In genomic region chr2:73176881-73177644, GRCh38 we compare ENCODE assay signal across 9 cellular contexts. TPM values are rescaled to one million over a fixed set of nuclear protein-coding genes. Genes with fewer than 3 reads are reported as not detected.
DNase-seq lines count a peak whose midpoint lies in the region; ATAC-seq, FAIRE-seq and TF ChIP-seq lines count a peak whose summit lies in the region.
"Had no signal": no experiment of that assay in that cellular context is flagged by ENCODE, and none has a peak within 500 bp of the region (broad histone marks: within the 10 kb centered on the region; RNA-seq: fewer than 3 reads in every experiment).

No MANE protein-coding gene starts in this region.

- intact Hi-C loops in activated CD4-positive, alpha-beta T cell treated with anti-CD3 and anti-CD28 coated beads, Interleukin-2, amount 10 ng/mL, durations not matched to agents 24 days and 14 days (cut with micrococcal nuclease) = loop anchor here (1.0 to 5.0 kb wide), 6 partner anchors 35 to 285 kb away; partner anchors contain the start of gene SFXN5
- intact Hi-C loops in HepG2 (cut with micrococcal nuclease; ENCODE audit: unreplicated experiment) = loop anchor here (1.0 to 5.0 kb wide), 5 partner anchors 35 to 261 kb away; no protein-coding TSS in a partner anchor

- peak overlapping the region; percentile 43 for H3K27ac Mint-ChIP-seq in activated CD4-positive, alpha-beta T cell treated with anti-CD3 and anti-CD28 coated beads, Interleukin-2, amount 10 ng/mL, durations not matched to agents 24 days and 14 days

- no TSS peak for BruUV-seq in HepG2 (replicated peaks; lab: Mats Ljungman, UMichigan)

- in situ Hi-C loops in HepG2 (cut with HindIII; ENCODE audit: extremely low pct_ligation_motif_present, low pct_unique_long_range_greater_than_20kb) = loop anchor here (5.0 kb wide), 2 partner anchors 35 to 285 kb away; partner anchors contain the start of gene SMYD5

- peaks cover 64% of the 10 kb centered on the region for H3K27me3 Mint-ChIP-seq in activated CD4-positive, alpha-beta T cell treated with anti-CD3 and anti-CD28 coated beads, Interleukin-2, amount 10 ng/mL, durations not matched to agents 24 days and 14 days

- peak overlapping the region; percentile 9; the same call in 1 of the 2 replicates for H3K9ac ChIP-seq in HepG2 (ENCODE audit: insufficient read depth, low read depth, low read length)

- H3K36me3 ChIP-seq in BJ (ENCODE audit: control insufficient read depth, insufficient read depth, low read length) (no peaks in the 10 kb centered on the region), HepG2 (replicated peaks in 1 of 2; ENCODE audit: control insufficient read depth in 1 of 2, insufficient read depth in 2 of 2, low read length in 2 of 2) (no peaks in the 10 kb centered on the region)

- peak; percentile 99 for TF ChIP-seq RAD21 in HepG2 (CRISPR knock-in tag; IDR thresholded peaks at IDR 0.05)

- H3K9me3 ChIP-seq in HepG2 (ENCODE audit: low read length) = no peaks in the 10 kb centered on the region

- H3K79me2 ChIP-seq in HepG2 (ENCODE audit: insufficient read depth, low read length) = no peaks in the 10 kb centered on the region

- CTCF ChIA-PET in BJ (lab: Yijun Ruan, JAX) (interaction anchor here (0.6 to 8.5 kb wide), 58 partner anchors 8 to 1717 kb away, joined by 3 to 144 read pairs (median 5); partner anchors contain the start of genes CCT7, NOTO, SFXN5 and SPR), HepG2 (lab: Yijun Ruan, JAX; ENCODE audit: low intra/inter-chr PET ratio, low total read pairs) (interaction anchor here (0.7 to 4.0 kb wide), 12 partner anchors 14 to 289 kb away, joined by 3 to 74 read pairs (median 6); partner anchors contain the start of genes SMYD5 and SPR)

- H2AFZ ChIP-seq in HepG2 (ENCODE audit: low read length) = no peak overlapping the region

- TF ChIP-seq EP300 in HepG2 (IDR thresholded peaks at IDR 0.05; ENCODE audit: low read depth in 2 of 2, low read length in 2 of 2) (peak in 1 of 2 experiments; percentile 11; a peak in 1 of 4 replicates), HepG2 (CRISPR knock-in tag; IDR thresholded peaks at IDR 0.05; ENCODE audit: borderline replicate concordance) (no peak; the same call in 1 of the 2 replicates)

- TF ChIP-seq POLR2A in HepG2 (IDR thresholded peaks at IDR 0.05; ENCODE audit: insufficient read depth in 1 of 2, low read depth in 2 of 2, low read length in 2 of 2) = no peak

- no peaks in the 10 kb centered on the region for H3K9me3 Mint-ChIP-seq in activated CD4-positive, alpha-beta T cell treated with anti-CD3 and anti-CD28 coated beads, Interleukin-2, amount 10 ng/mL, durations not matched to agents 24 days and 14 days

- H3K4me2 ChIP-seq in HepG2 (ENCODE audit: low read depth, low read length) = peak overlapping the region; percentile 86

- H3K4me1 ChIP-seq in HepG2 (ENCODE audit: insufficient read depth, low read length) = peaks cover 48% of the 10 kb centered on the region

- WGBS in HepG2 (ENCODE audit: low lambda C conversion rate) = 3% methylated on average over 53 of the region's 56 CpGs

- TF ChIP-seq CTCF in BJ (IDR thresholded peaks at IDR 0.05; ENCODE audit: insufficient read depth, low read depth, low read length) (peak; percentile 99), coronary artery (IDR thresholded peaks at IDR 0.05) (peak; percentile 99), HepG2 (CRISPR knock-in tag; IDR thresholded peaks at IDR 0.05) (peak; percentile 100)

- H3K27ac ChIP-seq in coronary artery = peak overlapping the region; percentile 64 to 83
- no peak overlapping the region for H3K27ac ChIP-seq in HepG2 (ENCODE audit: extremely low read length, insufficient read depth, low read length)

- POLR2A ChIA-PET in BJ (lab: Charles Lee) = interaction anchor here (0.5 to 1.3 kb wide), 3 partner anchors 56 to 1239 kb away, joined by 3 to 4 read pairs (median 3); partner anchors contain the start of gene PRADC1
- POLR2A ChIA-PET in HepG2 (lab: Yijun Ruan, JAX) = interaction anchor here (0.5 to 2.6 kb wide), 11 partner anchors 11 to 1324 kb away, joined by 3 to 43 read pairs (median 6); partner anchors contain the start of genes CCT7, PRADC1, SFXN5 and SMYD5

- H3K4me1 Mint-ChIP-seq in activated CD4-positive, alpha-beta T cell treated with anti-CD3 and anti-CD28 coated beads, Interleukin-2, amount 10 ng/mL, durations not matched to agents 24 days and 14 days = peaks cover 22% of the 10 kb centered on the region

- ATAC-seq in HG03432 (IDR thresholded peaks at IDR 0.05; ENCODE audit: unreplicated experiment) (peak; percentile 90), HepG2 (peak; percentile 81)

- H3K36me3 Mint-ChIP-seq in activated CD4-positive, alpha-beta T cell treated with anti-CD3 and anti-CD28 coated beads, Interleukin-2, amount 10 ng/mL, durations not matched to agents 24 days and 14 days (ENCODE audit: low read depth) = no peaks in the 10 kb centered on the region

- peak overlapping the region; percentile 88 for H3K4me3 Mint-ChIP-seq in activated CD4-positive, alpha-beta T cell treated with anti-CD3 and anti-CD28 coated beads, Interleukin-2, amount 10 ng/mL, durations not matched to agents 24 days and 14 days

- H4K20me1 ChIP-seq in HepG2 (ENCODE audit: insufficient read depth, low read length) = no peaks in the 10 kb centered on the region

- H3K4me3 ChIP-seq in BJ (ENCODE audit: low read depth, low read length) = peak overlapping the region; percentile 78
- H3K4me3 ChIP-seq in coronary artery = peak overlapping the region; percentile 72
- H3K4me3 ChIP-seq in HepG2 (replicated peaks in 1 of 3; ENCODE audit: insufficient read depth in 1 of 3, low read depth in 2 of 3, low read length in 3 of 3) = peak overlapping the region; percentile 57 to 77 (median 59)

- DNase-seq in BJ (ENCODE audit: low read depth) = no peak
- peak; percentile 91 for DNase-seq in GM19239 (ENCODE audit: insufficient read length, low spot score)
- peak; percentile 76 for DNase-seq in NCI-H510A (lab: John Stamatoyannopoulos, UW)
- DNase-seq in activated CD4-positive, alpha-beta T cell treated with anti-CD3 and anti-CD28 coated beads, Interleukin-2, amount 10 ng/mL, durations not matched to agents 24 days and 14 days = peak; percentile 96
- peak; percentile 87 for DNase-seq in coronary artery (ENCODE audit: low spot score)
- DNase-seq in HepG2 (ENCODE audit: low spot score) = peak; percentile 78
- peak; percentile 85 for DNase-seq in stimulated activated CD4-positive, alpha-beta T cell treated with anti-CD3 and anti-CD28 coated beads, Interleukin-2, amount 100 ng/mL, for 4 hours (ENCODE audit: low read depth)

- H3K27me3 ChIP-seq in BJ (ENCODE audit: control insufficient read depth, insufficient read depth, low read length) (peaks cover 12% of the 10 kb centered on the region), HepG2 (ENCODE audit: control insufficient read depth in 1 of 2, insufficient read depth in 2 of 2, low read length in 2 of 2) (peaks cover 7 to 61% of the 10 kb centered on the region in 2 experiments; a peak in 4 of 5 replicates)

- FAIRE-seq in GM19239 (lab: Jason Lieb, UNC) = peak; percentile 14
- no peak for FAIRE-seq in HepG2 (lab: Jason Lieb, UNC)

RNA-seq across cellular contexts. Expression of gene NOTO, which starts 25.3 kb away (rescaled TPM):
- polyA plus RNA-seq in BJ (2011; rRNA removed) (not detected in 2 replicates), HepG2 (2011; rRNA removed) (not detected in 2 replicates)
- polyA minus RNA-seq in BJ (2011; rRNA and poly(A)+ RNA removed) = not detected in 2 replicates
- total RNA-seq in activated CD4-positive, alpha-beta T cell treated with anti-CD3 and anti-CD28 coated beads, Interleukin-2, amount 10 ng/mL, durations not matched to agents 24 days and 14 days = not detected in 2 replicates
- not detected in 2 replicates for total RNA-seq in HepG2 (2016; rRNA removed; fragmentation: Illumina TruSeq; extraction: Trizol)
- not detected in 2 replicates for total RNA-seq in HepG2 (2016; cell fraction: cytosol; rRNA removed; fragmentation: Illumina TruSeq; extraction: Trizol; ENCODE audit: low read depth)
- total RNA-seq in HepG2 (2016; cell fraction: insoluble cytoplasmic fraction; rRNA removed; fragmentation: Illumina TruSeq; extraction: Trizol) = not detected in 2 replicates
- total RNA-seq in HepG2 (2016; cell fraction: membrane; rRNA removed; fragmentation: Illumina TruSeq; extraction: Trizol) = not detected in 2 replicates
- not detected in 2 replicates for total RNA-seq in HepG2 (2016; cell fraction: nucleus; rRNA removed; fragmentation: Illumina TruSeq; extraction: Trizol)
- not detected in 2 replicates for polyA plus RNA-seq in HepG2 (2011; cell fraction: cytosol; rRNA removed)
- polyA plus RNA-seq in HepG2 (2011; cell fraction: nucleus; rRNA removed) = not detected in 2 replicates
- not detected in 2 replicates for polyA plus RNA-seq in HepG2 (2012)
- not detected in 2 replicates for polyA plus RNA-seq in HepG2 (2016; cell fraction: cytosol; fragmentation: Illumina TruSeq; extraction: Trizol; ENCODE audit: low read depth)
- not detected in 2 replicates for polyA plus RNA-seq in HepG2 (2016; cell fraction: insoluble cytoplasmic fraction; fragmentation: Illumina TruSeq; extraction: Trizol; ENCODE audit: low read depth)
- not detected in 2 replicates for polyA plus RNA-seq in HepG2 (2016; cell fraction: membrane; fragmentation: Illumina TruSeq; extraction: Trizol; ENCODE audit: low read depth)
- polyA plus RNA-seq in HepG2 (2016; cell fraction: nucleus; fragmentation: Illumina TruSeq; extraction: Trizol; ENCODE audit: insufficient read depth, low read depth) = not detected in 2 replicates
- not detected in 2 replicates for polyA minus RNA-seq in HepG2 (2011; rRNA and poly(A)+ RNA removed; ENCODE audit: low replicate concordance)
- polyA minus RNA-seq in HepG2 (2011; cell fraction: cytosol; rRNA and poly(A)+ RNA removed) = not detected in 2 replicates
- polyA minus RNA-seq in HepG2 (2011; cell fraction: nucleus; rRNA and poly(A)+ RNA removed) = not detected in 2 replicates
- total RNA-seq: activated CD8-positive, alpha-beta memory T cell treated with anti-CD3 and anti-CD28 coated beads for 36 hours had no signal

RNA-seq across cellular contexts. Expression of gene SMYD5, which starts 37.0 kb away (rescaled TPM):
- polyA plus RNA-seq in BJ (2011; rRNA removed) (12.2 and 19.5 TPM in 2 replicates), HepG2 (2011; rRNA removed) (55.8 and 62.2 TPM in 2 replicates)
- 14.6 and 17.1 TPM in 2 replicates for polyA minus RNA-seq in BJ (2011; rRNA and poly(A)+ RNA removed)
- 56.7 and 62.7 TPM in 2 replicates for total RNA-seq in activated CD4-positive, alpha-beta T cell treated with anti-CD3 and anti-CD28 coated beads, Interleukin-2, amount 10 ng/mL, durations not matched to agents 24 days and 14 days
- 70.4 and 70.6 TPM in 2 replicates for total RNA-seq in HepG2 (2016; rRNA removed; fragmentation: Illumina TruSeq; extraction: Trizol)
- 9.8 and 10.0 TPM in 2 replicates for total RNA-seq in HepG2 (2016; cell fraction: cytosol; rRNA removed; fragmentation: Illumina TruSeq; extraction: Trizol; ENCODE audit: low read depth)
- total RNA-seq in HepG2 (2016; cell fraction: insoluble cytoplasmic fraction; rRNA removed; fragmentation: Illumina TruSeq; extraction: Trizol) = 60.2 and 71.8 TPM in 2 replicates
- total RNA-seq in HepG2 (2016; cell fraction: membrane; rRNA removed; fragmentation: Illumina TruSeq; extraction: Trizol) = 27.7 and 31.2 TPM in 2 replicates
- total RNA-seq in HepG2 (2016; cell fraction: nucleus; rRNA removed; fragmentation: Illumina TruSeq; extraction: Trizol) = 60.7 and 66.5 TPM in 2 replicates
- 42.9 and 47.4 TPM in 2 replicates for polyA plus RNA-seq in HepG2 (2011; cell fraction: cytosol; rRNA removed)
- 96.0 and 102 TPM in 2 replicates for polyA plus RNA-seq in HepG2 (2011; cell fraction: nucleus; rRNA removed)
- polyA plus RNA-seq in HepG2 (2012) = 48.5 and 51.9 TPM in 2 replicates
- 8.0 TPM in 2 replicates for polyA plus RNA-seq in HepG2 (2016; cell fraction: cytosol; fragmentation: Illumina TruSeq; extraction: Trizol; ENCODE audit: low read depth)
- polyA plus RNA-seq in HepG2 (2016; cell fraction: insoluble cytoplasmic fraction; fragmentation: Illumina TruSeq; extraction: Trizol; ENCODE audit: low read depth) = 52.6 and 65.1 TPM in 2 replicates
- polyA plus RNA-seq in HepG2 (2016; cell fraction: membrane; fragmentation: Illumina TruSeq; extraction: Trizol; ENCODE audit: low read depth) = 20.7 and 22.3 TPM in 2 replicates
- 82.3 and 84.7 TPM in 2 replicates for polyA plus RNA-seq in HepG2 (2016; cell fraction: nucleus; fragmentation: Illumina TruSeq; extraction: Trizol; ENCODE audit: insufficient read depth, low read depth)
- polyA minus RNA-seq in HepG2 (2011; rRNA and poly(A)+ RNA removed; ENCODE audit: low replicate concordance) = 57.7 and 119 TPM in 2 replicates
- polyA minus RNA-seq in HepG2 (2011; cell fraction: cytosol; rRNA and poly(A)+ RNA removed) = 18.6 and 21.6 TPM in 2 replicates
- 78.0 and 87.9 TPM in 2 replicates for polyA minus RNA-seq in HepG2 (2011; cell fraction: nucleus; rRNA and poly(A)+ RNA removed)

RNA-seq across cellular contexts. Expression of gene PRADC1, which starts 56.0 kb away (rescaled TPM):
- polyA plus RNA-seq in BJ (2011; rRNA removed) (19.4 and 19.7 TPM in 2 replicates), HepG2 (2011; rRNA removed) (11.6 and 12.1 TPM in 2 replicates)
- polyA minus RNA-seq in BJ (2011; rRNA and poly(A)+ RNA removed) = 13.6 and 16.9 TPM in 2 replicates
- total RNA-seq in activated CD4-positive, alpha-beta T cell treated with anti-CD3 and anti-CD28 coated beads, Interleukin-2, amount 10 ng/mL, durations not matched to agents 24 days and 14 days = 14.8 and 15.9 TPM in 2 replicates
- total RNA-seq in HepG2 (2016; rRNA removed; fragmentation: Illumina TruSeq; extraction: Trizol) = 30.0 and 37.2 TPM in 2 replicates
- 141 and 145 TPM in 2 replicates for total RNA-seq in HepG2 (2016; cell fraction: cytosol; rRNA removed; fragmentation: Illumina TruSeq; extraction: Trizol; ENCODE audit: low read depth)
- total RNA-seq in HepG2 (2016; cell fraction: insoluble cytoplasmic fraction; rRNA removed; fragmentation: Illumina TruSeq; extraction: Trizol) = 25.4 and 37.6 TPM in 2 replicates
- total RNA-seq in HepG2 (2016; cell fraction: membrane; rRNA removed; fragmentation: Illumina TruSeq; extraction: Trizol) = 112 and 121 TPM in 2 replicates
- 16.8 TPM in 2 replicates for total RNA-seq in HepG2 (2016; cell fraction: nucleus; rRNA removed; fragmentation: Illumina TruSeq; extraction: Trizol)
- 10.0 and 15.9 TPM in 2 replicates for polyA plus RNA-seq in HepG2 (2011; cell fraction: cytosol; rRNA removed)
- polyA plus RNA-seq in HepG2 (2011; cell fraction: nucleus; rRNA removed) = 4.1 and 7.0 TPM in 2 replicates
- polyA plus RNA-seq in HepG2 (2012) = 5.7 and 8.8 TPM in 2 replicates
- polyA plus RNA-seq in HepG2 (2016; cell fraction: cytosol; fragmentation: Illumina TruSeq; extraction: Trizol; ENCODE audit: low read depth) = 152 and 157 TPM in 2 replicates
- 23.1 and 23.9 TPM in 2 replicates for polyA plus RNA-seq in HepG2 (2016; cell fraction: insoluble cytoplasmic fraction; fragmentation: Illumina TruSeq; extraction: Trizol; ENCODE audit: low read depth)
- polyA plus RNA-seq in HepG2 (2016; cell fraction: membrane; fragmentation: Illumina TruSeq; extraction: Trizol; ENCODE audit: low read depth) = 103 and 106 TPM in 2 replicates
- 23.7 and 26.7 TPM in 2 replicates for polyA plus RNA-seq in HepG2 (2016; cell fraction: nucleus; fragmentation: Illumina TruSeq; extraction: Trizol; ENCODE audit: insufficient read depth, low read depth)
- polyA minus RNA-seq in HepG2 (2011; rRNA and poly(A)+ RNA removed; ENCODE audit: low replicate concordance) = 19.5 and 55.8 TPM in 2 replicates
- 2.7 and 5.5 TPM in 2 replicates for polyA minus RNA-seq in HepG2 (2011; cell fraction: cytosol; rRNA and poly(A)+ RNA removed)
- polyA minus RNA-seq in HepG2 (2011; cell fraction: nucleus; rRNA and poly(A)+ RNA removed) = 2.2 and 3.3 TPM in 2 replicates

RNA-seq across cellular contexts. Expression of gene CCT7, which starts 57.0 kb away (rescaled TPM):
- polyA plus RNA-seq in BJ (2011; rRNA removed) (254 and 285 TPM in 2 replicates), HepG2 (2011; rRNA removed) (326 and 347 TPM in 2 replicates)
- polyA minus RNA-seq in BJ (2011; rRNA and poly(A)+ RNA removed) = 192 and 323 TPM in 2 replicates
- 680 and 696 TPM in 2 replicates for total RNA-seq in activated CD4-positive, alpha-beta T cell treated with anti-CD3 and anti-CD28 coated beads, Interleukin-2, amount 10 ng/mL, durations not matched to agents 24 days and 14 days
- total RNA-seq in HepG2 (2016; rRNA removed; fragmentation: Illumina TruSeq; extraction: Trizol) = 517 and 689 TPM in 2 replicates
- 83.8 and 91.7 TPM in 2 replicates for total RNA-seq in HepG2 (2016; cell fraction: cytosol; rRNA removed; fragmentation: Illumina TruSeq; extraction: Trizol; ENCODE audit: low read depth)
- total RNA-seq in HepG2 (2016; cell fraction: insoluble cytoplasmic fraction; rRNA removed; fragmentation: Illumina TruSeq; extraction: Trizol) = 525 and 715 TPM in 2 replicates
- total RNA-seq in HepG2 (2016; cell fraction: membrane; rRNA removed; fragmentation: Illumina TruSeq; extraction: Trizol) = 114 and 115 TPM in 2 replicates
- total RNA-seq in HepG2 (2016; cell fraction: nucleus; rRNA removed; fragmentation: Illumina TruSeq; extraction: Trizol) = 196 and 212 TPM in 2 replicates
- polyA plus RNA-seq in HepG2 (2011; cell fraction: cytosol; rRNA removed) = 421 and 439 TPM in 2 replicates
- 113 and 132 TPM in 2 replicates for polyA plus RNA-seq in HepG2 (2011; cell fraction: nucleus; rRNA removed)
- polyA plus RNA-seq in HepG2 (2012) = 497 and 591 TPM in 2 replicates
- 60.5 and 62.9 TPM in 2 replicates for polyA plus RNA-seq in HepG2 (2016; cell fraction: cytosol; fragmentation: Illumina TruSeq; extraction: Trizol; ENCODE audit: low read depth)
- polyA plus RNA-seq in HepG2 (2016; cell fraction: insoluble cytoplasmic fraction; fragmentation: Illumina TruSeq; extraction: Trizol; ENCODE audit: low read depth) = 605 and 611 TPM in 2 replicates
- polyA plus RNA-seq in HepG2 (2016; cell fraction: membrane; fragmentation: Illumina TruSeq; extraction: Trizol; ENCODE audit: low read depth) = 71.6 and 78.2 TPM in 2 replicates
- polyA plus RNA-seq in HepG2 (2016; cell fraction: nucleus; fragmentation: Illumina TruSeq; extraction: Trizol; ENCODE audit: insufficient read depth, low read depth) = 207 and 227 TPM in 2 replicates
- 594 and 852 TPM in 2 replicates for polyA minus RNA-seq in HepG2 (2011; rRNA and poly(A)+ RNA removed; ENCODE audit: low replicate concordance)
- polyA minus RNA-seq in HepG2 (2011; cell fraction: cytosol; rRNA and poly(A)+ RNA removed) = 197 and 217 TPM in 2 replicates
- 138 and 184 TPM in 2 replicates for polyA minus RNA-seq in HepG2 (2011; cell fraction: nucleus; rRNA and poly(A)+ RNA removed)
